14 cellular contexts compared by ENCODE assay signal in the genomic region with DNA sequence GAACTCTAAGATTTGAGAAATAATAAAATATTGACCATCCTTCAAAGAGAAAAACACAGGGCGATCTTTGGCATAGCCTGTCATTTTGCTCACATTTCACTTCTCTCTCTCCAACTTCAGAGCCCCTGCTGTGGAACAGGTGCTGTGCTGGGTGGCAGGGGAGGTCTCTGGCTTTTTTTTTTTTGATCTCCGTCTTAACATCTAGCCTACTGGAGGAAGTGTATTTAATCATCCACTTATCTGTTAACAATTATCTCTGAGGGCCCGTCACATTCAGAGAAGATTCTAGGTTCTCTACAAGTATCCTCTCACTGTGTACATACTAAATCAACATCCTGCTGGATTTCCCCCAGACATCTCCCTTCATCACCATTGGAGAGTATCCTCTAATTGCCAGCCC. TPM values are rescaled to one million over a fixed set of nuclear protein-coding genes. Genes with fewer than 3 reads are reported as not detected.
DNase-seq lines count a peak whose midpoint lies in the region; ATAC-seq and TF ChIP-seq lines count a peak whose summit lies in the region.
"Had no signal": no experiment of that assay in that cellular context is flagged by ENCODE, and none has a peak within 500 bp of the region (broad histone marks: within the 10 kb centered on the region; RNA-seq: fewer than 3 reads in every experiment).

No MANE protein-coding gene starts in this region.

- no peaks in the 10 kb centered on the region for H3K9me3 ChIP-seq in BLaER1
- H3K9me3 ChIP-seq in A673 (ENCODE audit: low read depth, low read length, poor library complexity, severe bottlenecking) = no peaks in the 10 kb centered on the region
- H3K9me3 ChIP-seq: BE2C, esophagus squamous epithelium had no signal

- TF ChIP-seq CTCF in RWPE1 (conservative IDR thresholded peaks at IDR 0.05; ENCODE audit: low read depth) (no peak), A673 (conservative IDR thresholded peaks at IDR 0.05; ENCODE audit: low read depth, low read length) (no peak)

- POLR2A ChIA-PET in RWPE1 (lab: Yijun Ruan, JAX; ENCODE audit: low non-redundant PET) = no interaction called here
- POLR2A ChIA-PET in A673 (lab: Charles Lee; ENCODE audit: low non-redundant PET) = no interaction called here

- H3K27me3 Mint-ChIP-seq in activated T-helper 1 cell treated with anti-CD3 and anti-CD28 coated beads, Interleukin-12 subunit alpha, Interleukin-12 subunit beta, Interleukin-2, Interleukin-4 antibody, amounts not matched to agents 30 ng/mL and 10 ng/mL and 1 ng/mL, durations not matched to agents 14 hours and 24 hours and 36 hours (ENCODE audit: insufficient read depth) = no peaks in the 10 kb centered on the region

- intact Hi-C loops in activated T-helper 1 cell treated with anti-CD3 and anti-CD28 coated beads, Interleukin-12 subunit alpha, Interleukin-12 subunit beta, Interleukin-2, Interleukin-4 antibody, amounts not matched to agents 30 ng/mL and 10 ng/mL and 1 ng/mL, durations not matched to agents 14 hours and 24 hours and 36 hours (cut with micrococcal nuclease) = loop anchor here (10.0 kb wide), 1 partner anchor 564 kb away; no protein-coding TSS in a partner anchor
- intact Hi-C loops in A673 (cut with micrococcal nuclease; ENCODE audit: unreplicated experiment) = no loop called here

- H3K4me1 ChIP-seq in BLaER1 (peaks cover 97% of the 10 kb centered on the region), A673 (ENCODE audit: insufficient read depth, low read length, poor library complexity, severe bottlenecking) (no peaks in the 10 kb centered on the region)

- H3K27ac ChIP-seq in BLaER1 = no peak overlapping the region; the same call in 1 of the 2 replicates
- no peak overlapping the region for H3K27ac ChIP-seq in RWPE1
- no peak overlapping the region for H3K27ac ChIP-seq in A673 (ENCODE audit: low read depth, low read length, poor library complexity, severe bottlenecking)
- H3K27ac ChIP-seq: esophagus squamous epithelium had no signal

- H3K27ac Mint-ChIP-seq in activated T-helper 1 cell treated with anti-CD3 and anti-CD28 coated beads, Interleukin-12 subunit alpha, Interleukin-12 subunit beta, Interleukin-2, Interleukin-4 antibody, amounts not matched to agents 30 ng/mL and 10 ng/mL and 1 ng/mL, durations not matched to agents 14 hours and 24 hours and 36 hours = peak overlapping the region; percentile 71

- ATAC-seq in GM18511 (IDR thresholded peaks at IDR 0.05; ENCODE audit: unreplicated experiment) (peak; percentile 33), GM19395 (IDR thresholded peaks at IDR 0.05; ENCODE audit: unreplicated experiment) (no peak), GM21723 (IDR thresholded peaks at IDR 0.05; ENCODE audit: unreplicated experiment) (no peak)

- BruUV-seq in A673 (replicated peaks; lab: Mats Ljungman, UMichigan) = no TSS peak

- peaks cover 32% of the 10 kb centered on the region for H3K36me3 Mint-ChIP-seq in activated T-helper 1 cell treated with anti-CD3 and anti-CD28 coated beads, Interleukin-12 subunit alpha, Interleukin-12 subunit beta, Interleukin-2, Interleukin-4 antibody, amounts not matched to agents 30 ng/mL and 10 ng/mL and 1 ng/mL, durations not matched to agents 14 hours and 24 hours and 36 hours (ENCODE audit: low read depth)

- peak overlapping the region; percentile 27 for H3K4me2 ChIP-seq in BLaER1

- peaks cover 31% of the 10 kb centered on the region; the same call in 1 of the 2 replicates for H4K20me1 ChIP-seq in BLaER1

- no peaks in the 10 kb centered on the region for H3K9me3 Mint-ChIP-seq in activated T-helper 1 cell treated with anti-CD3 and anti-CD28 coated beads, Interleukin-12 subunit alpha, Interleukin-12 subunit beta, Interleukin-2, Interleukin-4 antibody, amounts not matched to agents 30 ng/mL and 10 ng/mL and 1 ng/mL, durations not matched to agents 14 hours and 24 hours and 36 hours

- H3K36me3 ChIP-seq in BLaER1 (peaks cover 29% of the 10 kb centered on the region), A673 (ENCODE audit: insufficient read depth, low read length, poor library complexity, severe bottlenecking) (no peaks in the 10 kb centered on the region)
- H3K36me3 ChIP-seq: BE2C, esophagus squamous epithelium had no signal

- H3K27me3 ChIP-seq in BLaER1 (no peaks in the 10 kb centered on the region), A673 (replicated peaks; ENCODE audit: insufficient read depth, low read depth, low read length, poor library complexity) (no peaks in the 10 kb centered on the region)
- H3K27me3 ChIP-seq: BE2C, esophagus squamous epithelium had no signal

- H3K4me3 ChIP-seq in BLaER1 (no peak overlapping the region), A673 (ENCODE audit: low read depth, low read length, poor library complexity, severe bottlenecking) (no peak overlapping the region)
- H3K4me3 ChIP-seq: esophagus squamous epithelium had no signal

- CTCF ChIA-PET in RWPE1 (lab: Yijun Ruan, JAX) = no interaction called here
- CTCF ChIA-PET in A673 (lab: Charles Lee) = no interaction called here

- peak overlapping the region; percentile 38 for H3K4me3 Mint-ChIP-seq in activated T-helper 1 cell treated with anti-CD3 and anti-CD28 coated beads, Interleukin-12 subunit alpha, Interleukin-12 subunit beta, Interleukin-2, Interleukin-4 antibody, amounts not matched to agents 30 ng/mL and 10 ng/mL and 1 ng/mL, durations not matched to agents 14 hours and 24 hours and 36 hours

- H3K9ac ChIP-seq in BLaER1 = no peak overlapping the region

- DNase-seq in NCI-H2107 treated with DMSO at 0.1 percent for 48 hours (lab: John Stamatoyannopoulos, UW; ENCODE audit: unreplicated experiment) = peak; percentile 88
- no peak for DNase-seq in activated T-helper 1 cell treated with anti-CD3 and anti-CD28 coated beads, Interleukin-12 subunit alpha, Interleukin-12 subunit beta, Interleukin-2, Interleukin-4 antibody, amounts not matched to agents 30 ng/mL and 10 ng/mL and 1 ng/mL, durations not matched to agents 14 hours and 24 hours and 36 hours (ENCODE audit: low spot score)
- no peak for DNase-seq in RWPE1 (ENCODE audit: low spot score)
- DNase-seq in A673 (ENCODE audit: low spot score) = no peak
- DNase-seq: BE2C; esophagus squamous epithelium; midbrain; Right ventricle myocardium superior; stimulated activated CD4-positive, alpha-beta T cell treated with anti-CD3 and anti-CD28 coated beads, Interleukin-2, amount 100 ng/mL, for 24 hours; stimulated activated naive CD4-positive, alpha-beta T cell had no signal

- peaks cover 93% of the 10 kb centered on the region for H3K4me1 Mint-ChIP-seq in activated T-helper 1 cell treated with anti-CD3 and anti-CD28 coated beads, Interleukin-12 subunit alpha, Interleukin-12 subunit beta, Interleukin-2, Interleukin-4 antibody, amounts not matched to agents 30 ng/mL and 10 ng/mL and 1 ng/mL, durations not matched to agents 14 hours and 24 hours and 36 hours (ENCODE audit: low read depth)

RNA-seq across cellular contexts. Expression of a gene that starts 34.1 kb away (rescaled TPM):
- 69.8 and 70.7 TPM in 2 replicates for total RNA-seq in activated T-helper 1 cell treated with anti-CD3 and anti-CD28 coated beads, Interleukin-12 subunit alpha, Interleukin-12 subunit beta, Interleukin-2, Interleukin-4 antibody, amounts not matched to agents 30 ng/mL and 10 ng/mL and 1 ng/mL, durations not matched to agents 14 hours and 24 hours and 36 hours
- total RNA-seq in A673 (2021) = 1.1 and 1.5 TPM in 2 replicates

Comparison
In these comparisons a context has a peak if more than half of its experiments do, and no peak if none do; other contexts are left out.
1. RNA of a gene that starts 34.1 kb away (total RNA-seq): 69.8 to 70.7 TPM in activated T-helper 1 cell treated with anti-CD3 and anti-CD28 coated beads, Interleukin-12 subunit alpha, Interleukin-12 subunit beta, Interleukin-2, Interleukin-4 antibody, amounts not matched to agents 30 ng/mL and 10 ng/mL and 1 ng/mL, durations not matched to agents 14 hours and 24 hours and 36 hours; 1.1 to 1.5 TPM in A673; every median in the first group is over 10 times any median in the second.